ENCODE assay signal across 17 cellular contexts in genomic region chr18:52569492-52569891, GRCh38.
DNase-seq lines count a peak whose midpoint lies in the region; ATAC-seq, FAIRE-seq and TF ChIP-seq lines count a peak whose summit lies in the region.
"Had no signal": no experiment of that assay in that cellular context is flagged by ENCODE, and none has a peak within 500 bp of the region (broad histone marks: within the 10 kb centered on the region; RNA-seq: fewer than 3 reads in every experiment).

No MANE protein-coding gene starts in this region.

- no peak for FAIRE-seq in A549 (lab: Jason Lieb, UNC)
- no peak for FAIRE-seq in astrocyte (lab: Jason Lieb, UNC)
- FAIRE-seq: GM12891 had no signal

- no peaks in the 10 kb centered on the region for H3K27me3 Mint-ChIP-seq in astrocyte (ENCODE audit: low read depth, unreplicated experiment)
- H3K27me3 Mint-ChIP-seq: CD4-positive, alpha-beta T cell had no signal

- peaks cover 13% of the 10 kb centered on the region for H3K4me1 Mint-ChIP-seq in astrocyte (ENCODE audit: low read depth, unreplicated experiment)

- CTCF ChIA-PET in A549 (lab: Yijun Ruan, JAX), result interaction anchor here (1.4 to 1.5 kb wide), 2 partner anchors 20 to 230 kb away, joined by 3 to 4 read pairs; partner anchors contain the start of gene DCC

- no peak overlapping the region for H3K4me3 Mint-ChIP-seq in astrocyte (ENCODE audit: unreplicated experiment)
- H3K4me3 Mint-ChIP-seq: CD4-positive, alpha-beta T cell had no signal

- H3K9me3 Mint-ChIP-seq in astrocyte (ENCODE audit: unreplicated experiment), result no peaks in the 10 kb centered on the region
- H3K9me3 Mint-ChIP-seq: CD4-positive, alpha-beta T cell had no signal

- H3K4me3 ChIP-seq in A549 (no peak overlapping the region), astrocyte (ENCODE audit: insufficient read depth, low read depth, low read length) (no peak overlapping the region)
- H3K4me3 ChIP-seq: BLaER1 had no signal

- POLR2A ChIA-PET in A549 (lab: Yijun Ruan, JAX), result no interaction called here

- peak overlapping the region; percentile 22; the same call in 2 of the 3 replicates for H3K4me2 ChIP-seq in A549
- peak overlapping the region; percentile 20 for H3K4me2 ChIP-seq in astrocyte (ENCODE audit: low read length)
- H3K4me2 ChIP-seq: BLaER1 had no signal

- H3K9me3 ChIP-seq in A549 (no peaks in the 10 kb centered on the region), astrocyte (ENCODE audit: insufficient read depth, low read depth, low read length) (no peaks in the 10 kb centered on the region)
- H3K9me3 ChIP-seq: BLaER1 had no signal

- intact Hi-C loops in left colon (cut with DNase I, micrococcal nuclease), result no loop called here

- no peak for TF ChIP-seq POLR2A in A549 (IDR thresholded peaks at IDR 0.05; ENCODE audit: low read length)

- H4K20me1 ChIP-seq in astrocyte (ENCODE audit: insufficient read depth, low read length), result no peaks in the 10 kb centered on the region
- H4K20me1 ChIP-seq: BLaER1 had no signal

- no peak overlapping the region for H3K9ac ChIP-seq in astrocyte (ENCODE audit: low read length)
- H3K9ac ChIP-seq: BLaER1 had no signal

- no peaks in the 10 kb centered on the region for H3K36me3 ChIP-seq in astrocyte (ENCODE audit: insufficient read depth, low read length)
- H3K36me3 ChIP-seq: BLaER1 had no signal

- H3K36me3 Mint-ChIP-seq in astrocyte (ENCODE audit: low read depth, unreplicated experiment), result no peaks in the 10 kb centered on the region

- TF ChIP-seq RAD21 in A549 (conservative IDR thresholded peaks at IDR 0.05 in 1 of 2, IDR thresholded peaks at IDR 0.05 in 1 of 2), result no peak

- WGBS in A549 (ENCODE audit: missing lambda C conversion rate), result 0% methylated on average over 1 of the region's 1 CpG

- H3K79me2 ChIP-seq in astrocyte (ENCODE audit: insufficient read depth, low read length), result no peaks in the 10 kb centered on the region

- H2AFZ ChIP-seq in astrocyte (ENCODE audit: low read depth, low read length), result no peak overlapping the region

- no peaks in the 10 kb centered on the region for H3K27me3 ChIP-seq in astrocyte (ENCODE audit: insufficient read depth, low read length)
- H3K27me3 ChIP-seq: BLaER1 had no signal

- TF ChIP-seq EP300 in A549 (IDR thresholded peaks at IDR 0.05), result no peak

- H3K4me1 ChIP-seq in A549, result peaks cover 46% of the 10 kb centered on the region
- H3K4me1 ChIP-seq in astrocyte (ENCODE audit: insufficient read depth, low read length), result peaks cover 15% of the 10 kb centered on the region
- H3K4me1 ChIP-seq: BLaER1 had no signal

- DNase-seq in A549 (ENCODE audit: low read depth in 1 of 2, low spot score in 1 of 2), result peak in 1 of 2 experiments; percentile 44
- DNase-seq in NCI-H69 (lab: John Stamatoyannopoulos, UW), result peak; percentile 40
- DNase-seq in astrocyte (ENCODE audit: low read depth), result peak; percentile 38
- peak; percentile 6 for DNase-seq in hepatic stellate cell (ENCODE audit: low spot score)
- no peak for DNase-seq in left colon
- no peak for DNase-seq in T-helper 9 cell
- no peak for DNase-seq in NCI-H1105 treated with DMSO at 0.1 percent for 48 hours (lab: John Stamatoyannopoulos, UW)
- DNase-seq: CD4-positive, alpha-beta T cell; COR-L47; H7; Karpas-422; NCI-H1694 treated with DMSO at 0.1 percent for 48 hours; NCI-H446; NCI-H526 had no signal

- H3K27ac Mint-ChIP-seq in astrocyte (ENCODE audit: unreplicated experiment), result no peak overlapping the region
- H3K27ac Mint-ChIP-seq: CD4-positive, alpha-beta T cell had no signal

- ATAC-seq in A549 (peak in 1 of 2 experiments; percentile 74; a peak in 3 of 6 replicates), left colon (no peak)

- H3K27ac ChIP-seq in A549 (no peak overlapping the region), astrocyte (ENCODE audit: low read depth, low read length) (no peak overlapping the region)
- H3K27ac ChIP-seq: BLaER1, RWPE1 had no signal

- TF ChIP-seq CTCF in A549 (IDR thresholded peaks at IDR 0.05), result no peak
- no peak for TF ChIP-seq CTCF in astrocyte (IDR thresholded peaks at IDR 0.05; ENCODE audit: insufficient read depth, low read depth, low read length)

TF ChIP-seq in A549, 52 proteins besides CTCF, POLR2A, EP300 and RAD21:
- TF ChIP-seq RFX5 (IDR thresholded peaks at IDR 0.05) (no peak), KDM1A (IDR thresholded peaks at IDR 0.05; ENCODE audit: low read depth) (no peak), BCL3 (IDR thresholded peaks at IDR 0.05) (no peak), E2F6 (IDR thresholded peaks at IDR 0.05; ENCODE audit: borderline replicate concordance, low read depth) (no peak), HDAC2 (IDR thresholded peaks at IDR 0.05) (no peak), MYC (IDR thresholded peaks at IDR 0.05; ENCODE audit: borderline replicate concordance, low read length) (no peak), CBX2 (IDR thresholded peaks at IDR 0.05; ENCODE audit: borderline replicate concordance, low read depth) (no peak)
TF ChIP-seq in A549: peak in this region for 0.

Comparison
In these comparisons a context has a peak if more than half of its experiments do, and no peak if none do; other contexts are left out.
1. DNase-seq: peak in NCI-H69 (single experiment), astrocyte (single experiment) and hepatic stellate cell (single experiment); none in left colon (0 of 2), T-helper 9 cell (single experiment) and NCI-H1105 treated with DMSO at 0.1 percent for 48 hours (single experiment).